In genomic region chr6:13614126-13614925, GRCh38 we compare ENCODE assay signal across 8 cellular contexts. TPM values are rescaled to one million over a fixed set of nuclear protein-coding genes. Genes with fewer than 3 reads are reported as not detected.
DNase-seq lines count a peak whose midpoint lies in the region; ATAC-seq, FAIRE-seq and TF ChIP-seq lines count a peak whose summit lies in the region.

No MANE protein-coding gene starts in this region.

- FAIRE-seq in bronchial epithelial cell (lab: Jason Lieb, UNC) (no peak), kidney (lab: Jason Lieb, UNC) (no peak)

- intact Hi-C loops in PC-3 (cut with micrococcal nuclease) (loop anchor here (1.0 to 5.0 kb wide), 3 partner anchors 39 to 287 kb away; partner anchors contain the start of gene TBC1D7), kidney (cut with DNase I) (no loop called here)

- H3K9me3 ChIP-seq in CD8-positive, alpha-beta memory T cell (ENCODE audit: low read length) = no peaks in the 10 kb centered on the region
- H3K9me3 ChIP-seq in PC-3 (ENCODE audit: low read length) = no peaks in the 10 kb centered on the region
- no peaks in the 10 kb centered on the region for H3K9me3 ChIP-seq in kidney (ENCODE audit: control insufficient read depth in 1 of 2, low read length in 2 of 2)

- H3K4me3 Mint-ChIP-seq in CD8-positive, alpha-beta memory T cell = peak overlapping the region; percentile 89 to 99 (median 97)

- peaks cover 8% of the 10 kb centered on the region for H4K20me1 ChIP-seq in PC-3 (ENCODE audit: low read length)

- H3K27me3 Mint-ChIP-seq in CD8-positive, alpha-beta memory T cell = peaks cover 0 to 4% of the 10 kb centered on the region in 2 donors

- H3K36me3 ChIP-seq in CD8-positive, alpha-beta memory T cell (ENCODE audit: insufficient read depth, low read length) = peaks cover 25% of the 10 kb centered on the region
- H3K36me3 ChIP-seq in PC-3 (ENCODE audit: low read depth, low read length) = peaks cover 19% of the 10 kb centered on the region
- peaks cover 3% of the 10 kb centered on the region for H3K36me3 ChIP-seq in bronchial epithelial cell (ENCODE audit: control insufficient read depth, insufficient read depth, low read length)
- peaks cover 5 to 18% of the 10 kb centered on the region in 2 donors for H3K36me3 ChIP-seq in kidney (ENCODE audit: control insufficient read depth in 1 of 2, insufficient read depth in 2 of 2, low read length in 2 of 2)

- H2AFZ ChIP-seq in PC-3 (ENCODE audit: low read length) = peak overlapping the region; percentile 41

- peak overlapping the region; percentile 91 for H3K4me2 ChIP-seq in PC-3 (ENCODE audit: low read length)

- peaks cover 44% of the 10 kb centered on the region for H3K79me2 ChIP-seq in PC-3 (ENCODE audit: low read length)

- H3K4me1 ChIP-seq in CD8-positive, alpha-beta memory T cell (ENCODE audit: insufficient read depth, low read length) = peaks cover 24% of the 10 kb centered on the region
- H3K4me1 ChIP-seq in PC-3 (ENCODE audit: insufficient read depth, low read length) (peaks cover 22% of the 10 kb centered on the region), kidney (ENCODE audit: control insufficient read depth in 1 of 2, insufficient read depth in 1 of 2, low read depth in 1 of 2, low read length in 2 of 2) (peaks cover 5 to 13% of the 10 kb centered on the region in 2 donors)

- TSS peak; percentile 78 for BruUV-seq in PC-3 (replicated peaks; lab: Mats Ljungman, UMichigan)

- CTCF ChIA-PET in CD8-positive, alpha-beta memory T cell (lab: Charles Lee) = interaction anchor here (1.1 to 6.7 kb wide), 22 partner anchors 10 to 286 kb away, joined by 3 to 94 read pairs (median 5); partner anchors contain the start of genes RANBP9, SIRT5 and TBC1D7
- CTCF ChIA-PET in PC-3 (lab: Charles Lee) = interaction anchor here (0.9 to 1.4 kb wide), 5 partner anchors 13 to 286 kb away, joined by 3 to 7 read pairs (median 4); partner anchors contain the start of genes RANBP9, SIRT5 and TBC1D7

- POLR2A ChIA-PET in CD8-positive, alpha-beta memory T cell (lab: Charles Lee) = interaction anchor here (0.8 to 3.7 kb wide), 11 partner anchors 10 to 1635 kb away, joined by 3 to 46 read pairs (median 9); partner anchors contain the start of genes GFOD1, RANBP9, SIRT5 and TBC1D7
- POLR2A ChIA-PET in PC-3 (lab: Charles Lee; ENCODE audit: unreplicated experiment) = interaction anchor here (0.6 to 1.2 kb wide), 3 partner anchors 40 to 310 kb away, joined by 3 to 8 read pairs (median 4); partner anchors contain the start of gene SIRT5

- no peaks in the 10 kb centered on the region for H3F3A ChIP-seq in PC-3 (ENCODE audit: low read length, unreplicated experiment)

- peak overlapping the region; percentile 89 for H3K9ac ChIP-seq in PC-3 (ENCODE audit: low read length)
- peak overlapping the region; percentile 67 to 98 for H3K9ac ChIP-seq in kidney (ENCODE audit: low read length in 2 of 2)

- TF ChIP-seq CTCF in PC-3 (conservative IDR thresholded peaks at IDR 0.05; ENCODE audit: low read depth, low read length) = no peak
- TF ChIP-seq CTCF in bronchial epithelial cell (IDR thresholded peaks at IDR 0.05; ENCODE audit: insufficient read depth, low read length, severe bottlenecking) = no peak
- TF ChIP-seq CTCF in kidney (IDR thresholded peaks at IDR 0.05; ENCODE audit: borderline replicate concordance, extremely low read depth, insufficient read depth) = no peak

- peak overlapping the region; percentile 92 for H3K4me3 ChIP-seq in CD8-positive, alpha-beta memory T cell (ENCODE audit: low read length)
- H3K4me3 ChIP-seq in PC-3 (ENCODE audit: low read length) (peak overlapping the region; percentile 86), bronchial epithelial cell (ENCODE audit: low read depth, low read length) (peak overlapping the region; percentile 75), kidney (ENCODE audit: low read length in 2 of 2) (peak overlapping the region; percentile 88 to 99)

- H3K27ac ChIP-seq in CD8-positive, alpha-beta memory T cell (ENCODE audit: low read depth, low read length) = peak overlapping the region; percentile 95
- peak overlapping the region; percentile 62 for H3K27ac ChIP-seq in PC-3 (ENCODE audit: low read length)
- peak overlapping the region; percentile 66 to 84 for H3K27ac ChIP-seq in kidney (ENCODE audit: low read depth in 2 of 2, low read length in 2 of 2)

- peaks cover 6 to 41% (median 8%) of the 10 kb centered on the region in 3 donors for H3K36me3 Mint-ChIP-seq in CD8-positive, alpha-beta memory T cell

- DNase-seq in CD8-positive, alpha-beta memory T cell = peak in 2 of 5 donors; percentile 10 to 28
- peak; percentile 44 for DNase-seq in PC-3
- peak; percentile 59 for DNase-seq in bronchial epithelial cell (ENCODE audit: low read depth)
- peak; percentile 89 for DNase-seq in kidney
- DNase-seq in stimulated activated CD4-positive, alpha-beta T cell treated with anti-CD3 and anti-CD28 coated beads, Interleukin-4, amount 100 ng/mL, for 48 hours (ENCODE audit: low read depth in 2 of 2) = peak; percentile 9 to 19
- no peak for DNase-seq in G401 (ENCODE audit: low spot score)

- H3K9me3 Mint-ChIP-seq in CD8-positive, alpha-beta memory T cell = no peaks in the 10 kb centered on the region

- ATAC-seq in GM19351 (IDR thresholded peaks at IDR 0.05; ENCODE audit: unreplicated experiment) (peak; percentile 5), HG03432 (IDR thresholded peaks at IDR 0.05; ENCODE audit: unreplicated experiment) (peak; percentile 25), PC-3 (peak; percentile 50)

- in situ Hi-C loops in G401 (cut with HindIII; ENCODE audit: low sequenced_read_pairs) = no loop called here

- H3K9me2 ChIP-seq in PC-3 (replicated peaks; ENCODE audit: low read length) = no peaks in the 10 kb centered on the region

- H3K27ac Mint-ChIP-seq in CD8-positive, alpha-beta memory T cell = peak overlapping the region; percentile 87 to 99 (median 96)

- peaks cover 33 to 50% (median 43%) of the 10 kb centered on the region in 3 donors for H3K4me1 Mint-ChIP-seq in CD8-positive, alpha-beta memory T cell

- H3K27me3 ChIP-seq in CD8-positive, alpha-beta memory T cell (ENCODE audit: insufficient read depth, low read length, poor library complexity, severe bottlenecking) = no peaks in the 10 kb centered on the region
- H3K27me3 ChIP-seq in PC-3 (ENCODE audit: low read length) (no peaks in the 10 kb centered on the region), bronchial epithelial cell (ENCODE audit: control insufficient read depth, insufficient read depth, low read length) (no peaks in the 10 kb centered on the region)

RNA-seq across cellular contexts. Expression of gene NOL7, which starts 0.8 kb away (rescaled TPM):
- 100 to 1,000 TPM; 120 to 122 TPM for total RNA-seq in CD8-positive, alpha-beta memory T cell
- 137 TPM for polyA plus RNA-seq in CD8-positive, alpha-beta memory T cell
- total RNA-seq in PC-3 (2014; rRNA removed) (95.4 and 163 TPM in 2 replicates), bronchial epithelial cell (83.5 and 108 TPM in 2 replicates), kidney (65.1 TPM)
- 71.5 TPM for polyA plus RNA-seq in kidney (ENCODE audit: insufficient read depth, low read depth, low replicate concordance)
- 114 and 117 TPM in 2 replicates for total RNA-seq in G401 (2014; rRNA removed; shearing (Covaris generic))

RNA-seq across cellular contexts. Expression of gene SIRT5, which starts 39.9 kb away (rescaled TPM):
- 10 to 100 TPM in 1 of 2 experiments, 1 to 10 TPM in 1; 8.2 to 10.7 TPM for total RNA-seq in CD8-positive, alpha-beta memory T cell
- 9.7 TPM for polyA plus RNA-seq in CD8-positive, alpha-beta memory T cell
- total RNA-seq in PC-3 (2014; rRNA removed) (6.9 and 10.9 TPM in 2 replicates), bronchial epithelial cell (10.8 and 15.7 TPM in 2 replicates), kidney (12.0 TPM)
- 16.8 TPM for polyA plus RNA-seq in kidney (ENCODE audit: insufficient read depth, low read depth, low replicate concordance)
- total RNA-seq in G401 (2014; rRNA removed; shearing (Covaris generic)) = 9.7 and 13.9 TPM in 2 replicates
